ENCODE assay signal across 9 cellular contexts in the genomic region with DNA sequence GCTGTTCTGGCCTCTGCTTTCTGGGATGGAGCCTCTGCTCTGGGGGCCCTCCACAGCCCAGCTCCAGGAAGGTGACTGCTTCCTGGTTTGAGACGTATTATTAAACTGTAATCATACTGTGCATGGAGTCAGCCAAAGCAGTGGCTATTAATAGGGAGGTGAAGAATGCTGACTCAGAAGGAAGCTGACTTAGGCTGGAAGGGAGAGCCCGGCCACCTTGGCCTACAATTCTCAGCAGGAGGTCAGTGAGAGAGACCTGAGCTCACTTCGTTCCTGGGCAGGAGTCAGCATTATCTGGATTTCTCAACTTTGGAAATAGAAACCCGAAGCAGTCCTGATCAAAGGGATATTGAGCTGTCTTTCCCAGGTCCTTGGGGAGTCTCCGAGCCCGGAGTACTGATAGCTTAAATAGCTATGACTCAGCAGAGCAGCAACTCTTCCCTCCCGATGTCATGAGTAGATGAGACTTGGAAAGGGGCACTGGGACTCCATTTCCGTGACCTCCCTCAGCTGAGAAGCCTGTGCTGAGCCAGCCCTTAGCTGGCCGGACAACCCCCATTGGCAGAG.
DNase-seq lines count a peak whose midpoint lies in the region; ATAC-seq and TF ChIP-seq lines count a peak whose summit lies in the region.
"Had no signal": no experiment of that assay in that cellular context is flagged by ENCODE, and none has a peak within 500 bp of the region (broad histone marks: within the 10 kb centered on the region; RNA-seq: fewer than 3 reads in every experiment).

No MANE protein-coding gene starts in this region.

- H3K4me3 ChIP-seq in fibroblast of villous mesenchyme (ENCODE audit: low read depth, low read length) (no peak overlapping the region), trophoblast cell (ENCODE audit: low read depth, low read length) (no peak overlapping the region)

- no peaks in the 10 kb centered on the region for H3K27me3 ChIP-seq in trophoblast cell (ENCODE audit: insufficient read depth, low read length)

- H3K9ac ChIP-seq in trophoblast cell (ENCODE audit: low read length), result no peak overlapping the region

- peak overlapping the region; percentile 47 for H4K8ac ChIP-seq in trophoblast cell (ENCODE audit: low read depth, low read length)

- peak overlapping the region; percentile 87 for H4K91ac ChIP-seq in trophoblast cell (ENCODE audit: low read depth, low read length)

- H3K9me3 ChIP-seq in trophoblast cell (ENCODE audit: insufficient read depth, low read depth, low read length), result no peaks in the 10 kb centered on the region

- DNase-seq in Daoy (ENCODE audit: low read depth) (peak; percentile 60), fibroblast of villous mesenchyme (ENCODE audit: low read depth) (peak; percentile 70), trophoblast cell (peak; percentile 77 to 79), amygdala (lab: John Stamatoyannopoulos, UW) (no peak)
- DNase-seq in activated T-cell treated with anti-CD3 and anti-CD28 coated beads, Interleukin-2, amount 50 U/mL, for 48 hours, result no peak
- DNase-seq: DND-41 had no signal

- H2BK120ac ChIP-seq in trophoblast cell (ENCODE audit: insufficient read depth, low read length, poor library complexity), result peak overlapping the region; percentile 82

- H3K4me1 ChIP-seq in trophoblast cell (ENCODE audit: control insufficient read depth in 1 of 2, insufficient read depth in 2 of 2, low read length in 2 of 2), result peaks cover 34 to 38% of the 10 kb centered on the region in 2 experiments

- H3K14ac ChIP-seq in trophoblast cell (ENCODE audit: low read length), result peak overlapping the region; percentile 42

- peaks cover 36% of the 10 kb centered on the region for H3K79me1 ChIP-seq in trophoblast cell (ENCODE audit: low read length)

- no peak overlapping the region for H3K4me2 ChIP-seq in trophoblast cell (ENCODE audit: low read length)

- no peak for TF ChIP-seq CTCF in fibroblast of villous mesenchyme (IDR thresholded peaks at IDR 0.05; ENCODE audit: insufficient read depth, low read depth, low read length)

- peak overlapping the region; percentile 31 for H3K18ac ChIP-seq in trophoblast cell (ENCODE audit: low read length)

- peaks cover 5% of the 10 kb centered on the region for H3K79me2 ChIP-seq in trophoblast cell (ENCODE audit: control insufficient read depth, insufficient read depth, low read length, poor library complexity)

- H2AK5ac ChIP-seq in trophoblast cell (ENCODE audit: low read length), result no peak overlapping the region

- peak overlapping the region; percentile 8 for H3K4ac ChIP-seq in trophoblast cell (ENCODE audit: low read depth, low read length)

- WGBS in trophoblast cell (ENCODE audit: extremely low coverage, insufficient coverage, insufficient read length), result no CpG with 5 or more reads among the region's 9 CpGs

- H3K23ac ChIP-seq in trophoblast cell (ENCODE audit: low read length), result no peak overlapping the region

- peak overlapping the region; percentile 11 for H2BK5ac ChIP-seq in trophoblast cell (ENCODE audit: low read depth, low read length, poor library complexity)

- no peak overlapping the region for H2AFZ ChIP-seq in trophoblast cell (ENCODE audit: insufficient read depth, low read length, poor library complexity)

- H3K27ac ChIP-seq in trophoblast cell (ENCODE audit: low read depth, low read length), result peak overlapping the region; percentile 65

- no peak overlapping the region for H4K12ac ChIP-seq in trophoblast cell (ENCODE audit: low read depth, low read length)

- peak overlapping the region; percentile 72 for H2BK12ac ChIP-seq in trophoblast cell (ENCODE audit: low read length)

- ATAC-seq in SK-N-SH treated with all-trans-retinoic acid at 6 μM for 48 hours (peak; percentile 37), GM21515 (IDR thresholded peaks at IDR 0.05; ENCODE audit: unreplicated experiment) (no peak), HG03196 (IDR thresholded peaks at IDR 0.05; ENCODE audit: unreplicated experiment) (no peak)

- H3K36me3 ChIP-seq in trophoblast cell (ENCODE audit: control insufficient read depth in 1 of 2, insufficient read depth in 2 of 2, low read length in 2 of 2), result no peaks in the 10 kb centered on the region

TF ChIP-seq in SK-N-SH treated with all-trans-retinoic acid at 6 μM for 48 hours, 23 proteins besides CTCF, POLR2A, EP300 and RAD21 (continues in another document):
- TF ChIP-seq BACH2 (CRISPR knock-in tag; IDR thresholded peaks at IDR 0.05; ENCODE audit: borderline replicate concordance), result no peak
- no peak for TF ChIP-seq SNAI2 (CRISPR knock-in tag; IDR thresholded peaks at IDR 0.05)
- TF ChIP-seq, protein P1, sequence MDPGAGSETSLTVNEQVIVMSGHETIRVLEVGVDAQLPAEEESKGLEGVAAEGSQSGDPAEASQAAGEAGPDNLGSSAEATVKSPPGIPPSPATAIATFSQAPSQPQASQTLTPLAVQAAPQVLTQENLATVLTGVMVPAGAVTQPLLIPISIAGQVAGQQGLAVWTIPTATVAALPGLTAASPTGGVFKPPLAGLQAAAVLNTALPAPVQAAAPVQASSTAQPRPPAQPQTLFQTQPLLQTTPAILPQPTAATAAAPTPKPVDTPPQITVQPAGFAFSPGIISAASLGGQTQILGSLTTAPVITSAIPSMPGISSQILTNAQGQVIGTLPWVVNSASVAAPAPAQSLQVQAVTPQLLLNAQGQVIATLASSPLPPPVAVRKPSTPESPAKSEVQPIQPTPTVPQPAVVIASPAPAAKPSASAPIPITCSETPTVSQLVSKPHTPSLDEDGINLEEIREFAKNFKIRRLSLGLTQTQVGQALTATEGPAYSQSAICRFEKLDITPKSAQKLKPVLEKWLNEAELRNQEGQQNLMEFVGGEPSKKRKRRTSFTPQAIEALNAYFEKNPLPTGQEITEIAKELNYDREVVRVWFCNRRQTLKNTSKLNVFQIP (CRISPR knock-in tag; IDR thresholded peaks at IDR 0.05; ENCODE audit: borderline replicate concordance, low read depth), result no peak
- TF ChIP-seq ZNF70 (CRISPR knock-in tag; IDR thresholded peaks at IDR 0.05), result no peak
- no peak for TF ChIP-seq PPARA (CRISPR knock-in tag; IDR thresholded peaks at IDR 0.05; ENCODE audit: borderline replicate concordance)
- TF ChIP-seq ZNF8 (CRISPR knock-in tag; IDR thresholded peaks at IDR 0.05), result no peak
- TF ChIP-seq TOX (CRISPR knock-in tag; IDR thresholded peaks at IDR 0.05; ENCODE audit: borderline replicate concordance), result no peak
- no peak for TF ChIP-seq CSDC2 (CRISPR knock-in tag; IDR thresholded peaks at IDR 0.05)
- no peak for TF ChIP-seq GLIS3 (CRISPR knock-in tag; IDR thresholded peaks at IDR 0.05)
- TF ChIP-seq, protein P2, sequence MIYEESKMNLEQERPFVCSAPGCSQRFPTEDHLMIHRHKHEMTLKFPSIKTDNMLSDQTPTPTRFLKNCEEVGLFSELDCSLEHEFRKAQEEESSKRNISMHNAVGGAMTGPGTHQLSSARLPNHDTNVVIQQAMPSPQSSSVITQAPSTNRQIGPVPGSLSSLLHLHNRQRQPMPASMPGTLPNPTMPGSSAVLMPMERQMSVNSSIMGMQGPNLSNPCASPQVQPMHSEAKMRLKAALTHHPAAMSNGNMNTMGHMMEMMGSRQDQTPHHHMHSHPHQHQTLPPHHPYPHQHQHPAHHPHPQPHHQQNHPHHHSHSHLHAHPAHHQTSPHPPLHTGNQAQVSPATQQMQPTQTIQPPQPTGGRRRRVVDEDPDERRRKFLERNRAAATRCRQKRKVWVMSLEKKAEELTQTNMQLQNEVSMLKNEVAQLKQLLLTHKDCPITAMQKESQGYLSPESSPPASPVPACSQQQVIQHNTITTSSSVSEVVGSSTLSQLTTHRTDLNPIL (CRISPR knock-in tag; IDR thresholded peaks at IDR 0.05; ENCODE audit: low read depth), result no peak
- no peak for TF ChIP-seq ZC3H10 (CRISPR knock-in tag; IDR thresholded peaks at IDR 0.05)
- TF ChIP-seq, protein P3, sequence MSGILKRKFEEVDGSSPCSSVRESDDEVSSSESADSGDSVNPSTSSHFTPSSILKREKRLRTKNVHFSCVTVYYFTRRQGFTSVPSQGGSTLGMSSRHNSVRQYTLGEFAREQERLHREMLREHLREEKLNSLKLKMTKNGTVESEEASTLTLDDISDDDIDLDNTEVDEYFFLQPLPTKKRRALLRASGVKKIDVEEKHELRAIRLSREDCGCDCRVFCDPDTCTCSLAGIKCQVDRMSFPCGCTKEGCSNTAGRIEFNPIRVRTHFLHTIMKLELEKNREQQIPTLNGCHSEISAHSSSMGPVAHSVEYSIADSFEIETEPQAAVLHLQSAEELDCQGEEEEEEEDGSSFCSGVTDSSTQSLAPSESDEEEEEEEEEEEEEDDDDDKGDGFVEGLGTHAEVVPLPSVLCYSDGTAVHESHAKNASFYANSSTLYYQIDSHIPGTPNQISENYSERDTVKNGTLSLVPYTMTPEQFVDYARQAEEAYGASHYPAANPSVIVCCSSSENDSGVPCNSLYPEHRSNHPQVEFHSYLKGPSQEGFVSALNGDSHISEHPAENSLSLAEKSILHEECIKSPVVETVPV (CRISPR knock-in tag; IDR thresholded peaks at IDR 0.05), result no peak
- no peak for TF ChIP-seq ZNF565 (CRISPR knock-in tag; conservative IDR thresholded peaks at IDR 0.05; ENCODE audit: low read depth)
- TF ChIP-seq, protein P4, sequence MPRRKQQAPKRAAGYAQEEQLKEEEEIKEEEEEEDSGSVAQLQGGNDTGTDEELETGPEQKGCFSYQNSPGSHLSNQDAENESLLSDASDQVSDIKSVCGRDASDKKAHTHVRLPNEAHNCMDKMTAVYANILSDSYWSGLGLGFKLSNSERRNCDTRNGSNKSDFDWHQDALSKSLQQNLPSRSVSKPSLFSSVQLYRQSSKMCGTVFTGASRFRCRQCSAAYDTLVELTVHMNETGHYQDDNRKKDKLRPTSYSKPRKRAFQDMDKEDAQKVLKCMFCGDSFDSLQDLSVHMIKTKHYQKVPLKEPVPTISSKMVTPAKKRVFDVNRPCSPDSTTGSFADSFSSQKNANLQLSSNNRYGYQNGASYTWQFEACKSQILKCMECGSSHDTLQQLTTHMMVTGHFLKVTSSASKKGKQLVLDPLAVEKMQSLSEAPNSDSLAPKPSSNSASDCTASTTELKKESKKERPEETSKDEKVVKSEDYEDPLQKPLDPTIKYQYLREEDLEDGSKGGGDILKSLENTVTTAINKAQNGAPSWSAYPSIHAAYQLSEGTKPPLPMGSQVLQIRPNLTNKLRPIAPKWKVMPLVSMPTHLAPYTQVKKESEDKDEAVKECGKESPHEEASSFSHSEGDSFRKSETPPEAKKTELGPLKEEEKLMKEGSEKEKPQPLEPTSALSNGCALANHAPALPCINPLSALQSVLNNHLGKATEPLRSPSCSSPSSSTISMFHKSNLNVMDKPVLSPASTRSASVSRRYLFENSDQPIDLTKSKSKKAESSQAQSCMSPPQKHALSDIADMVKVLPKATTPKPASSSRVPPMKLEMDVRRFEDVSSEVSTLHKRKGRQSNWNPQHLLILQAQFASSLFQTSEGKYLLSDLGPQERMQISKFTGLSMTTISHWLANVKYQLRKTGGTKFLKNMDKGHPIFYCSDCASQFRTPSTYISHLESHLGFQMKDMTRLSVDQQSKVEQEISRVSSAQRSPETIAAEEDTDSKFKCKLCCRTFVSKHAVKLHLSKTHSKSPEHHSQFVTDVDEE (CRISPR knock-in tag; IDR thresholded peaks at IDR 0.05), result no peak
- no peak for TF ChIP-seq RARB (CRISPR knock-in tag; IDR thresholded peaks at IDR 0.05)
- TF ChIP-seq OSR1 (CRISPR knock-in tag; IDR thresholded peaks at IDR 0.05), result no peak
- no peak for TF ChIP-seq ISL1 (CRISPR knock-in tag; IDR thresholded peaks at IDR 0.05)

Comparison
In these comparisons a context has a peak if more than half of its experiments do, and no peak if none do; other contexts are left out.
1. DNase-seq: peak in Daoy (single experiment), fibroblast of villous mesenchyme (single experiment) and trophoblast cell (2 of 2); none in amygdala (0 of 56) and activated T-cell treated with anti-CD3 and anti-CD28 coated beads, Interleukin-2, amount 50 U/mL, for 48 hours (0 of 2).